In the genomic region with DNA sequence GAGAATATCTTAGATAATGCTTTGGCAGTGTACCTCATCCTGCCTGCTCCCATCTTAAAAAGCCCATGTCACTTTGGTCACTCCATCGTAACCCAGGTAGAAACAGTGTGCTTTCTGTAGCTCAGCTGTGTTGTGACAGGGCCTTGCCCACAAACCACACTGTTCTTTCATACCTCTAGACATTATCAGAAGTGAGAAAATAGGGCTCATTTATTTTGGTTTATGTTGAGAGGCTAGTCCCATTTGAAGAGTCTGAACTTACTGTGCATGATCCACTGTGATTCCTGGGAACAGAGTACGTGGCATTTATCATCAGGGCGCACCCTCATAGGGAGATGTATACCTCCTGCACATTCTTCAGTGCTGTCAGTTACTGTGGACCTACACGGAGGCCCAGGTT, we compare ENCODE assay signal across 15 cellular contexts.
DNase-seq lines count a peak whose midpoint lies in the region; ATAC-seq, FAIRE-seq and TF ChIP-seq lines count a peak whose summit lies in the region.
"Had no signal": no experiment of that assay in that cellular context is flagged by ENCODE, and none has a peak within 500 bp of the region (broad histone marks: within the 10 kb centered on the region; RNA-seq: fewer than 3 reads in every experiment).

No MANE protein-coding gene starts in this region.

- in situ Hi-C loops in K562 (cut with MboI), result no loop called here

- WGBS in K562 (ENCODE audit: insufficient coverage, low coverage, missing lambda C conversion rate), result 30% methylated on average over 4 of the region's 4 CpGs
- 90% methylated on average over 4 of the region's 4 CpGs for WGBS in right cardiac atrium

- TF ChIP-seq POLR2A in K562 (conservative IDR thresholded peaks at IDR 0.05), result no peak

- no peak overlapping the region for H3K4me3 ChIP-seq in K562
- no peak overlapping the region for H3K4me3 ChIP-seq in right cardiac atrium (ENCODE audit: low read length)
- H3K4me3 ChIP-seq: BLaER1, right atrium auricular region had no signal

- H3K9ac ChIP-seq in K562 (ENCODE audit: insufficient read depth in 1 of 2, low read depth in 2 of 2, low read length in 2 of 2), result no peak overlapping the region
- H3K9ac ChIP-seq: BLaER1 had no signal

- H4K20me1 ChIP-seq in K562 (replicated peaks; ENCODE audit: control insufficient read depth, insufficient read depth, low read length), result no peaks in the 10 kb centered on the region
- H4K20me1 ChIP-seq: BLaER1 had no signal

- H3K36me3 Mint-ChIP-seq in T-cell, result peaks cover 50% of the 10 kb centered on the region
- H3K36me3 Mint-ChIP-seq in activated T-helper 1 cell treated with anti-CD3 and anti-CD28 coated beads, Interleukin-12 subunit alpha, Interleukin-12 subunit beta, Interleukin-2, Interleukin-4 antibody, amounts not matched to agents 30 ng/mL and 10 ng/mL and 1 ng/mL, durations not matched to agents 14 hours and 24 hours and 36 hours (ENCODE audit: low read depth), result peaks cover 1% of the 10 kb centered on the region
- H3K36me3 Mint-ChIP-seq: activated naive CD4-positive, alpha-beta T cell treated with anti-CD3 and anti-CD28 coated beads, Interleukin-2, amount 10 ng/mL, durations not matched to agents 7 days and 5 days had no signal

- H3K27ac Mint-ChIP-seq in T-cell, result no peak overlapping the region
- no peak overlapping the region for H3K27ac Mint-ChIP-seq in activated T-helper 1 cell treated with anti-CD3 and anti-CD28 coated beads, Interleukin-12 subunit alpha, Interleukin-12 subunit beta, Interleukin-2, Interleukin-4 antibody, amounts not matched to agents 30 ng/mL and 10 ng/mL and 1 ng/mL, durations not matched to agents 14 hours and 24 hours and 36 hours
- H3K27ac Mint-ChIP-seq: activated naive CD4-positive, alpha-beta T cell treated with anti-CD3 and anti-CD28 coated beads, Interleukin-2, amount 10 ng/mL, durations not matched to agents 7 days and 5 days; dendritic cell treated with granulocyte-macrophage colony-stimulating factor and Interleukin-4, amounts not matched to agents 40 ng/mL and 50 ng/mL, for 4 days had no signal

- no peak for TF ChIP-seq RAD21 in K562 (CRISPR knock-in tag; conservative IDR thresholded peaks at IDR 0.05 in 1 of 2, IDR thresholded peaks at IDR 0.05 in 1 of 2)

- H3K27ac ChIP-seq in K562 (ENCODE audit: extremely low read depth, low read depth, low read length) (no peak overlapping the region), right cardiac atrium (ENCODE audit: low read length) (no peak overlapping the region)
- H3K27ac ChIP-seq: BLaER1, right atrium auricular region had no signal

- no peaks in the 10 kb centered on the region for H3K9me3 Mint-ChIP-seq in T-cell
- H3K9me3 Mint-ChIP-seq in activated T-helper 1 cell treated with anti-CD3 and anti-CD28 coated beads, Interleukin-12 subunit alpha, Interleukin-12 subunit beta, Interleukin-2, Interleukin-4 antibody, amounts not matched to agents 30 ng/mL and 10 ng/mL and 1 ng/mL, durations not matched to agents 14 hours and 24 hours and 36 hours, result no peaks in the 10 kb centered on the region
- H3K9me3 Mint-ChIP-seq: activated naive CD4-positive, alpha-beta T cell treated with anti-CD3 and anti-CD28 coated beads, Interleukin-2, amount 10 ng/mL, durations not matched to agents 7 days and 5 days; dendritic cell treated with granulocyte-macrophage colony-stimulating factor and Interleukin-4, amounts not matched to agents 40 ng/mL and 50 ng/mL, for 4 days had no signal

- H3K27me3 Mint-ChIP-seq in T-cell, result no peaks in the 10 kb centered on the region
- no peaks in the 10 kb centered on the region for H3K27me3 Mint-ChIP-seq in activated T-helper 1 cell treated with anti-CD3 and anti-CD28 coated beads, Interleukin-12 subunit alpha, Interleukin-12 subunit beta, Interleukin-2, Interleukin-4 antibody, amounts not matched to agents 30 ng/mL and 10 ng/mL and 1 ng/mL, durations not matched to agents 14 hours and 24 hours and 36 hours (ENCODE audit: insufficient read depth)
- H3K27me3 Mint-ChIP-seq: activated naive CD4-positive, alpha-beta T cell treated with anti-CD3 and anti-CD28 coated beads, Interleukin-2, amount 10 ng/mL, durations not matched to agents 7 days and 5 days; dendritic cell treated with granulocyte-macrophage colony-stimulating factor and Interleukin-4, amounts not matched to agents 40 ng/mL and 50 ng/mL, for 4 days had no signal

- no peaks in the 10 kb centered on the region for H3K79me2 ChIP-seq in K562 (ENCODE audit: control insufficient read depth, insufficient read depth, low read length)

- H3K27me3 ChIP-seq in K562 (ENCODE audit: control insufficient read depth in 2 of 2, insufficient read depth in 2 of 2, low read length in 2 of 2) (peaks cover 0 to 4% of the 10 kb centered on the region in 2 experiments; a peak in 1 of 5 replicates), right cardiac atrium (ENCODE audit: control insufficient read depth, insufficient read depth) (no peaks in the 10 kb centered on the region)
- H3K27me3 ChIP-seq: BLaER1, right atrium auricular region had no signal

- ATAC-seq in GM18517 (IDR thresholded peaks at IDR 0.05; ENCODE audit: unreplicated experiment) (peak; percentile 62), GM21515 (IDR thresholded peaks at IDR 0.05; ENCODE audit: unreplicated experiment) (peak; percentile 69), HG03045 (IDR thresholded peaks at IDR 0.05; ENCODE audit: unreplicated experiment) (peak; percentile 72), K562 (no peak), esophagus mucosa (no peak), T-cell (replicated peaks in 1 of 4) (no peak), right cardiac atrium (no peak)

- no peak overlapping the region for H3K4me3 Mint-ChIP-seq in T-cell
- H3K4me3 Mint-ChIP-seq in activated T-helper 1 cell treated with anti-CD3 and anti-CD28 coated beads, Interleukin-12 subunit alpha, Interleukin-12 subunit beta, Interleukin-2, Interleukin-4 antibody, amounts not matched to agents 30 ng/mL and 10 ng/mL and 1 ng/mL, durations not matched to agents 14 hours and 24 hours and 36 hours, result no peak overlapping the region
- H3K4me3 Mint-ChIP-seq: activated naive CD4-positive, alpha-beta T cell treated with anti-CD3 and anti-CD28 coated beads, Interleukin-2, amount 10 ng/mL, durations not matched to agents 7 days and 5 days; dendritic cell treated with granulocyte-macrophage colony-stimulating factor and Interleukin-4, amounts not matched to agents 40 ng/mL and 50 ng/mL, for 4 days had no signal

- peaks cover 0 to 7% of the 10 kb centered on the region in 2 experiments; a peak in 1 of 5 replicates for H3K4me1 ChIP-seq in K562 (replicated peaks in 1 of 2; ENCODE audit: control insufficient read depth in 2 of 2, insufficient read depth in 2 of 2, low read length in 2 of 2)
- peaks cover 4% of the 10 kb centered on the region for H3K4me1 ChIP-seq in right cardiac atrium (ENCODE audit: control insufficient read depth, insufficient read depth, low read length)

- no peaks in the 10 kb centered on the region for H3K9me1 ChIP-seq in K562 (ENCODE audit: control insufficient read depth, insufficient read depth, low read length)

- H2AFZ ChIP-seq in K562 (ENCODE audit: low read depth, low read length), result 0 out of 2 replicates have a peak overlapping the region, but pooled peaks have one; percentile 5

- TF ChIP-seq CTCF in K562 (IDR thresholded peaks at IDR 0.05 in 2 of 3, conservative IDR thresholded peaks at IDR 0.05 in 1 of 3; ENCODE audit: insufficient read depth in 2 of 3, low read depth in 1 of 3, low read length in 3 of 3), result no peak

- CTCF ChIA-PET in K562 (lab: Yijun Ruan, JAX; ENCODE audit: low intra/inter-chr PET ratio), result no interaction called here
- CTCF ChIA-PET in T-cell (lab: Charles Lee), result no interaction called here

- TF ChIP-seq EP300 in K562 (IDR thresholded peaks at IDR 0.05; ENCODE audit: low read length), result no peak

- H3K9me3 ChIP-seq in K562 (replicated peaks; ENCODE audit: control insufficient read depth, insufficient read depth, low read depth, low read length), result no peaks in the 10 kb centered on the region
- no peaks in the 10 kb centered on the region for H3K9me3 ChIP-seq in right cardiac atrium (ENCODE audit: control insufficient read depth, low read length)
- H3K9me3 ChIP-seq: BLaER1, right atrium auricular region had no signal

- H3K4me2 ChIP-seq in K562 (ENCODE audit: insufficient read depth, low read length), result no peak overlapping the region
- H3K4me2 ChIP-seq: BLaER1 had no signal

- POLR2A ChIA-PET in K562 (lab: Yijun Ruan, JAX), result interaction anchor here (1.2 kb wide), 1 partner anchor 16 kb away, joined by 3 read pairs; no protein-coding TSS in a partner anchor
- POLR2A ChIA-PET in T-cell (lab: Charles Lee), result no interaction called here

- FAIRE-seq in K562 (lab: Jason Lieb, UNC), result no peak

- BruUV-seq in K562 (replicated peaks; lab: Mats Ljungman, UMichigan), result no TSS peak

- intact Hi-C loops in K562 (cut with micrococcal nuclease), result no loop called here
- intact Hi-C loops in activated T-helper 1 cell treated with anti-CD3 and anti-CD28 coated beads, Interleukin-12 subunit alpha, Interleukin-12 subunit beta, Interleukin-2, Interleukin-4 antibody, amounts not matched to agents 30 ng/mL and 10 ng/mL and 1 ng/mL, durations not matched to agents 14 hours and 24 hours and 36 hours (cut with micrococcal nuclease), result no loop called here
- intact Hi-C loops in right cardiac atrium (cut with DNase I), result no loop called here

- H3K4me1 Mint-ChIP-seq in T-cell, result no peaks in the 10 kb centered on the region
- H3K4me1 Mint-ChIP-seq in activated T-helper 1 cell treated with anti-CD3 and anti-CD28 coated beads, Interleukin-12 subunit alpha, Interleukin-12 subunit beta, Interleukin-2, Interleukin-4 antibody, amounts not matched to agents 30 ng/mL and 10 ng/mL and 1 ng/mL, durations not matched to agents 14 hours and 24 hours and 36 hours (ENCODE audit: low read depth), result peaks cover 5% of the 10 kb centered on the region
- H3K4me1 Mint-ChIP-seq: activated naive CD4-positive, alpha-beta T cell treated with anti-CD3 and anti-CD28 coated beads, Interleukin-2, amount 10 ng/mL, durations not matched to agents 7 days and 5 days had no signal

- H3K36me3 ChIP-seq in K562 (ENCODE audit: control insufficient read depth, insufficient read depth, low read length), result no peaks in the 10 kb centered on the region
- H3K36me3 ChIP-seq: right atrium auricular region had no signal

- DNase-seq in K562 (ENCODE audit: extremely low read depth in 1 of 4, low spot score in 3 of 4), result no peak
- DNase-seq in T-cell, result no peak
- no peak for DNase-seq in activated T-helper 1 cell treated with anti-CD3 and anti-CD28 coated beads, Interleukin-12 subunit alpha, Interleukin-12 subunit beta, Interleukin-2, Interleukin-4 antibody, amounts not matched to agents 30 ng/mL and 10 ng/mL and 1 ng/mL, durations not matched to agents 14 hours and 24 hours and 36 hours (ENCODE audit: low spot score)
- DNase-seq in right cardiac atrium, result no peak
- DNase-seq: activated CD4-positive, alpha-beta T cell treated with anti-CD3 and anti-CD28 coated beads for 1 hour; activated naive CD4-positive, alpha-beta T cell treated with anti-CD3 and anti-CD28 coated beads, Interleukin-2, amount 10 ng/mL, durations not matched to agents 7 days and 5 days; mesenchymal stem cell; RPMI8226 had no signal

TF ChIP-seq in K562, 482 proteins besides CTCF, POLR2A, EP300 and RAD21 (continues in another document):
- TF ChIP-seq HNRNPK (IDR thresholded peaks at IDR 0.05; ENCODE audit: low read depth, low read length, poor library complexity, severe bottlenecking) (no peak), STAT5A (IDR thresholded peaks at IDR 0.05; ENCODE audit: borderline replicate concordance, low read length) (no peak), EHMT2 (IDR thresholded peaks at IDR 0.05) (no peak), WHSC1 (IDR thresholded peaks at IDR 0.05; ENCODE audit: low read length) (no peak)

Comparison
In these comparisons a context has a peak if more than half of its experiments do, and no peak if none do; other contexts are left out.
1. ATAC-seq: peak in GM18517 (single experiment), GM21515 (single experiment) and HG03045 (single experiment); none in K562 (single experiment), esophagus mucosa (single experiment), T-cell (0 of 4) and right cardiac atrium (0 of 2).